Comparison of ENCODE assay signal across 1 cellular context in the genomic region with DNA sequence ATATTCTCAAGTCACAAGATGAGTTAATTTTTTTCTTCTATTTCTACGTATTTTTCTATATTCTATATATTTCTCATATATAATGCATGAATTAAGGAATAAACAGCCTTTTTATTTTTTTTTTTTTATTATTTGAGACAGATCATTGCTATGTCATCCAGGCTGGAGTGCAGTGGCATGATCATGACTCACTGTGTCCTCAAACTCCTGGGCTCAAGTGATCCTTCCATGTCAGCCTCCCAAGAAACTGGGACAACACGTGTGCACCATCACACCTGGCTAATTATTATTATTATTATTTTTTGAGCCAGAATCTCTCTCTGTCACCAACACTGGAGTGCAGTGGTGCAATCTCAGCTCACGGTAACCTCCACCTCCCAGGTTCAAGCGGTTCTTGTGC.
TF ChIP-seq lines count a peak whose summit lies in the region.

No MANE protein-coding gene starts in this region.

TF ChIP-seq in GM12878, 131 proteins besides CTCF, POLR2A, EP300 and RAD21:
- TF ChIP-seq RBBP5 (conservative IDR thresholded peaks at IDR 0.05) (no peak), CHD4 (IDR thresholded peaks at IDR 0.05) (no peak), ZBED1 (IDR thresholded peaks at IDR 0.05; ENCODE audit: borderline replicate concordance) (no peak), NR2C1 (IDR thresholded peaks at IDR 0.05) (no peak), NBN (IDR thresholded peaks at IDR 0.05) (no peak), NFXL1 (IDR thresholded peaks at IDR 0.05; ENCODE audit: borderline replicate concordance) (no peak), PAX5 (IDR thresholded peaks at IDR 0.05; ENCODE audit: borderline replicate concordance, low read depth, low read length) (no peak), CHD1 (IDR thresholded peaks at IDR 0.05; ENCODE audit: low read depth, low read length) (no peak), CBFB (IDR thresholded peaks at IDR 0.05; ENCODE audit: low read depth) (no peak), ZNF217 (IDR thresholded peaks at IDR 0.05) (no peak), LARP7 (IDR thresholded peaks at IDR 0.05) (no peak), ZNF274 (IDR thresholded peaks at IDR 0.05; ENCODE audit: insufficient read depth, insufficient read length) (no peak)
- TF ChIP-seq, protein P1, sequence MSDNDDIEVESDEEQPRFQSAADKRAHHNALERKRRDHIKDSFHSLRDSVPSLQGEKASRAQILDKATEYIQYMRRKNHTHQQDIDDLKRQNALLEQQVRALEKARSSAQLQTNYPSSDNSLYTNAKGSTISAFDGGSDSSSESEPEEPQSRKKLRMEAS (IDR thresholded peaks at IDR 0.05; ENCODE audit: low read depth, low read length), result no peak
- TF ChIP-seq, protein P2, sequence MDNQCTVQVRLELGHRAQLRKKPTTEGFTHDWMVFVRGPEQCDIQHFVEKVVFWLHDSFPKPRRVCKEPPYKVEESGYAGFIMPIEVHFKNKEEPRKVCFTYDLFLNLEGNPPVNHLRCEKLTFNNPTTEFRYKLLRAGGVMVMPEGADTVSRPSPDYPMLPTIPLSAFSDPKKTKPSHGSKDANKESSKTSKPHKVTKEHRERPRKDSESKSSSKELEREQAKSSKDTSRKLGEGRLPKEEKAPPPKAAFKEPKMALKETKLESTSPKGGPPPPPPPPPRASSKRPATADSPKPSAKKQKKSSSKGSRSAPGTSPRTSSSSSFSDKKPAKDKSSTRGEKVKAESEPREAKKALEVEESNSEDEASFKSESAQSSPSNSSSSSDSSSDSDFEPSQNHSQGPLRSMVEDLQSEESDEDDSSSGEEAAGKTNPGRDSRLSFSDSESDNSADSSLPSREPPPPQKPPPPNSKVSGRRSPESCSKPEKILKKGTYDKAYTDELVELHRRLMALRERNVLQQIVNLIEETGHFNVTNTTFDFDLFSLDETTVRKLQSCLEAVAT (IDR thresholded peaks at IDR 0.05), result no peak
- TF ChIP-seq, protein P3, sequence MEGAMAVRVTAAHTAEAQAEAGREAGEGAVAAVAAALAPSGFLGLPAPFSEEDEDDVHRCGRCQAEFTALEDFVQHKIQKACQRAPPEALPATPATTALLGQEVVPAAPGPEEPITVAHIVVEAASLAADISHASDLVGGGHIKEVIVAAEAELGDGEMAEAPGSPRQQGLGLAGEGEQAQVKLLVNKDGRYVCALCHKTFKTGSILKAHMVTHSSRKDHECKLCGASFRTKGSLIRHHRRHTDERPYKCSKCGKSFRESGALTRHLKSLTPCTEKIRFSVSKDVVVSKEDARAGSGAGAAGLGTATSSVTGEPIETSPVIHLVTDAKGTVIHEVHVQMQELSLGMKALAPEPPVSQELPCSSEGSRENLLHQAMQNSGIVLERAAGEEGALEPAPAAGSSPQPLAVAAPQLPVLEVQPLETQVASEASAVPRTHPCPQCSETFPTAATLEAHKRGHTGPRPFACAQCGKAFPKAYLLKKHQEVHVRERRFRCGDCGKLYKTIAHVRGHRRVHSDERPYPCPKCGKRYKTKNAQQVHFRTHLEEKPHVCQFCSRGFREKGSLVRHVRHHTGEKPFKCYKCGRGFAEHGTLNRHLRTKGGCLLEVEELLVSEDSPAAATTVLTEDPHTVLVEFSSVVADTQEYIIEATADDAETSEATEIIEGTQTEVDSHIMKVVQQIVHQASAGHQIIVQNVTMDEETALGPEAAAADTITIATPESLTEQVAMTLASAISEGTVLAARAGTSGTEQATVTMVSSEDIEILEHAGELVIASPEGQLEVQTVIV (IDR thresholded peaks at IDR 0.05; ENCODE audit: borderline replicate concordance, partially characterized antibody), result no peak
